3 cellular contexts compared by ENCODE assay signal in genomic region chr11:12678991-12679390, GRCh38.
TF ChIP-seq lines count a peak whose summit lies in the region.

No MANE protein-coding gene starts in this region.

TF ChIP-seq in A549, 52 proteins besides CTCF, POLR2A, EP300 and RAD21:
- TF ChIP-seq MAX (IDR thresholded peaks at IDR 0.05) (no peak), SREBF2 (IDR thresholded peaks at IDR 0.05) (no peak), BCL3 (IDR thresholded peaks at IDR 0.05) (no peak), TFCP2L1 (CRISPR knock-in tag; IDR thresholded peaks at IDR 0.05) (no peak), ZFP36 (IDR thresholded peaks at IDR 0.05; ENCODE audit: borderline replicate concordance, partially characterized antibody) (no peak), PHF8 (IDR thresholded peaks at IDR 0.05; ENCODE audit: borderline replicate concordance, low read depth) (no peak), CHD2 (IDR thresholded peaks at IDR 0.05; ENCODE audit: low read length, partially characterized antibody) (no peak), PBX3 (IDR thresholded peaks at IDR 0.05) (no peak), CBX8 (IDR thresholded peaks at IDR 0.05) (no peak), FOSB (CRISPR knock-in tag; IDR thresholded peaks at IDR 0.05) (no peak), RNF2 (IDR thresholded peaks at IDR 0.05; ENCODE audit: borderline replicate concordance, low read depth) (no peak), KDM5A (IDR thresholded peaks at IDR 0.05) (no peak), EHMT2 (IDR thresholded peaks at IDR 0.05; ENCODE audit: low read depth) (no peak)

TF ChIP-seq in H1, 55 proteins besides CTCF, POLR2A, EP300 and RAD21:
- TF ChIP-seq TAF1 (IDR thresholded peaks at IDR 0.05; ENCODE audit: low read depth, low read length), result no peak
- TF ChIP-seq EZH2 (IDR thresholded peaks at IDR 0.05; ENCODE audit: low read depth, low read length, severe bottlenecking), result no peak
- no peak for TF ChIP-seq BACH1 (IDR thresholded peaks at IDR 0.05; ENCODE audit: low read length)
- TF ChIP-seq CREB1 (IDR thresholded peaks at IDR 0.05), result no peak
- no peak for TF ChIP-seq SP2 (IDR thresholded peaks at IDR 0.05; ENCODE audit: low read length)
- TF ChIP-seq MAFK (IDR thresholded peaks at IDR 0.05; ENCODE audit: low read depth, low read length), result no peak
- no peak for TF ChIP-seq GTF2F1 (IDR thresholded peaks at IDR 0.05; ENCODE audit: borderline replicate concordance, low read depth, low read length)
- no peak for TF ChIP-seq JUND (IDR thresholded peaks at IDR 0.05; ENCODE audit: low read length)
- no peak for TF ChIP-seq RFX5 (IDR thresholded peaks at IDR 0.05; ENCODE audit: borderline replicate concordance, low read depth, low read length)
- TF ChIP-seq KDM4A (IDR thresholded peaks at IDR 0.05; ENCODE audit: low read depth, low read length, severe bottlenecking), result no peak
- no peak for TF ChIP-seq SAP30 (IDR thresholded peaks at IDR 0.05; ENCODE audit: insufficient read depth, insufficient replicate concordance, low read length)
- TF ChIP-seq KDM1A (IDR thresholded peaks at IDR 0.05; ENCODE audit: borderline replicate concordance, low read length), result no peak
- no peak for TF ChIP-seq RXRA (IDR thresholded peaks at IDR 0.05; ENCODE audit: insufficient read depth, low read depth, low read length)
- TF ChIP-seq SIX5 (IDR thresholded peaks at IDR 0.05; ENCODE audit: low read depth, low read length), result no peak
- no peak for TF ChIP-seq CTBP2 (IDR thresholded peaks at IDR 0.05; ENCODE audit: borderline replicate concordance, insufficient read depth, insufficient read length, low read length)
- no peak for TF ChIP-seq YY1 (IDR thresholded peaks at IDR 0.05; ENCODE audit: low read depth, low read length)
- no peak for TF ChIP-seq BCL11A (IDR thresholded peaks at IDR 0.05; ENCODE audit: low read depth in 2 of 2, low read length in 2 of 2)

TF ChIP-seq in GM12891, 5 proteins besides CTCF, POLR2A, EP300 and RAD21:
- TF ChIP-seq SPI1 (IDR thresholded peaks at IDR 0.05; ENCODE audit: low read depth, low read length) (no peak), PAX5 (IDR thresholded peaks at IDR 0.05; ENCODE audit: insufficient read depth, low read length, severe bottlenecking) (no peak), POU2F2 (IDR thresholded peaks at IDR 0.05; ENCODE audit: low read depth, low read length) (no peak), POLR2AphosphoS5 (IDR thresholded peaks at IDR 0.05; ENCODE audit: low read depth, low read length) (no peak), TAF1 (IDR thresholded peaks at IDR 0.05; ENCODE audit: low read depth, low read length) (no peak)
TF ChIP-seq in GM12891: peak in this region for 0.
